Comparison of ENCODE assay signal across 8 cellular contexts in the genomic region with DNA sequence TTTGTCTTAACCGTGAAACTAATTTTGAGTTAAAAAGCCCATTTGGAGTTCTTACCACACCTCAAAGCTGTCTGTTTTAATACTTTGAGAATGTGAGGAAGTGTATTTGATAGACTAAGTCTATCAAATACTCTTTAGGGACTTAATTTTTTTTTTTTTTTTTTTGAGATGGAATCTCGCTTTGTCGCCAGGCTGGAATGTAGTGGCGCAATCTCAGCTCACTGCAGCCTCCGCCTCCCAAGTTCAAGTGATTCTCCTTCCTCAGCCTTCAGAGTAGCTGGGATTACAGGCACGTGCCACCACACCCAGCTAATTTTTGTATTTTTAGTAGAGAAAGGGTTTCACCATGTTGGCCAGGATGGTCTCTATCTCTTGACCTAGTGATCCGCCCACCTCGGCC. TPM values are rescaled to one million over a fixed set of nuclear protein-coding genes. Genes with fewer than 3 reads are reported as not detected.
DNase-seq lines count a peak whose midpoint lies in the region; ATAC-seq, FAIRE-seq and TF ChIP-seq lines count a peak whose summit lies in the region.
"Not testable (repeated sequence)": the region's sequence is repeated elsewhere in the genome, so short reads cannot be mapped to it uniquely, and the experiment has no call there.

No MANE protein-coding gene starts in this region.

- not testable (repeated sequence) for H3K9me3 Mint-ChIP-seq in osteocyte (ENCODE audit: unreplicated experiment)

- not testable (repeated sequence) for TF ChIP-seq RAD21 in A549 (conservative IDR thresholded peaks at IDR 0.05 in 1 of 2, IDR thresholded peaks at IDR 0.05 in 1 of 2); IMR-90 (IDR thresholded peaks at IDR 0.05; ENCODE audit: low read length); K562 (CRISPR knock-in tag; conservative IDR thresholded peaks at IDR 0.05 in 1 of 2, IDR thresholded peaks at IDR 0.05 in 1 of 2)

- not testable (repeated sequence) for H3K9me3 ChIP-seq in A549; IMR-90 (ENCODE audit: control insufficient read depth, insufficient read depth, low read length); K562 (replicated peaks; ENCODE audit: control insufficient read depth, insufficient read depth, low read depth, low read length)

- CTCF ChIA-PET in A549 (lab: Yijun Ruan, JAX) = interaction anchor here (0.6 to 1.2 kb wide), 3 partner anchors 9 to 68 kb away, joined by 3 read pairs; no protein-coding TSS in a partner anchor
- CTCF ChIA-PET in IMR-90 (lab: Yijun Ruan, JAX); K562 (lab: Yijun Ruan, JAX; ENCODE audit: low intra/inter-chr PET ratio): not testable (repeated sequence)

- DNase-seq in A549 (ENCODE audit: low read depth in 1 of 2, low spot score in 1 of 2) = peak in 1 of 2 experiments; percentile 57
- DNase-seq in EL = peak; percentile 77
- peak; percentile 37 for DNase-seq in IMR-90
- peak; percentile 27 for DNase-seq in RPMI7951 (ENCODE audit: low read depth)
- DNase-seq in K562 (ENCODE audit: extremely low read depth in 1 of 4, low spot score in 3 of 4); epithelial cell of prostate (ENCODE audit: low read depth, low spot score); osteocyte (ENCODE audit: extremely low spot score, unreplicated experiment): not testable (repeated sequence)
- DNase-seq in glomerular visceral epithelial cell (ENCODE audit: extremely low spot score) = peak; percentile 50

- H3K4me3 Mint-ChIP-seq in osteocyte (ENCODE audit: unreplicated experiment) = not testable (repeated sequence)

- H2AK5ac ChIP-seq in IMR-90 (ENCODE audit: low read depth, low read length) = not testable (repeated sequence)

- peaks cover 65% of the 10 kb centered on the region for H3K79me2 ChIP-seq in K562 (ENCODE audit: control insufficient read depth, insufficient read depth, low read length)

- not testable (repeated sequence) for H2BK15ac ChIP-seq in IMR-90 (ENCODE audit: low read depth, low read length)

- not testable (repeated sequence) for H4K5ac ChIP-seq in IMR-90 (ENCODE audit: low read depth, low read length)

- ATAC-seq in A549 = peak in 1 of 2 experiments; percentile 55; a peak in 3 of 6 replicates
- not testable (repeated sequence) for ATAC-seq in IMR-90 (ENCODE audit: low read depth); K562

- not testable (repeated sequence) for H2BK120ac ChIP-seq in IMR-90 (ENCODE audit: low read depth, low read length)

- not testable (repeated sequence) for H3K27me3 ChIP-seq in IMR-90 (ENCODE audit: control insufficient read depth, insufficient read depth, low read length); K562 (ENCODE audit: control insufficient read depth in 2 of 2, insufficient read depth in 2 of 2, low read length in 2 of 2)

- intact Hi-C loops in IMR-90 (cut with micrococcal nuclease); K562 (cut with micrococcal nuclease): not testable (repeated sequence)

- not testable (repeated sequence) for H3K14ac ChIP-seq in IMR-90 (replicated peaks; ENCODE audit: low read depth, low read length)

- not testable (repeated sequence) for H4K91ac ChIP-seq in IMR-90 (ENCODE audit: insufficient read depth, low read depth, low read length)

- H3K4ac ChIP-seq in IMR-90 (ENCODE audit: low read depth, low read length) = not testable (repeated sequence)

- H3K4me1 ChIP-seq in A549 = peaks cover 14% of the 10 kb centered on the region
- not testable (repeated sequence) for H3K4me1 ChIP-seq in IMR-90 (ENCODE audit: control insufficient read depth, insufficient read depth, low read length); K562 (replicated peaks in 1 of 2; ENCODE audit: control insufficient read depth in 2 of 2, insufficient read depth in 2 of 2, low read length in 2 of 2)

- not testable (repeated sequence) for H3K18ac ChIP-seq in IMR-90 (ENCODE audit: low read depth, low read length)

- not testable (repeated sequence) for H3K36me3 ChIP-seq in IMR-90 (ENCODE audit: control insufficient read depth, insufficient read depth, low read length)
- peaks cover 48% of the 10 kb centered on the region for H3K36me3 ChIP-seq in K562 (ENCODE audit: control insufficient read depth, insufficient read depth, low read length)

- dilution Hi-C loops in IMR-90 (cut with HindIII; ENCODE audit: low sequenced_read_pairs, unreplicated experiment) = not testable (repeated sequence)

- 57% methylated on average over 8 of the region's 8 CpGs for WGBS in A549 (ENCODE audit: missing lambda C conversion rate)
- 100% methylated on average over 2 of the region's 8 CpGs; no CpG with 5 or more reads in 1 of the 2 experiments for WGBS in IMR-90 (ENCODE audit: extremely low coverage in 2 of 2, insufficient read length in 1 of 2), 2 experiments
- 100% methylated on average over 1 of the region's 8 CpGs for WGBS in K562 (ENCODE audit: insufficient coverage, low coverage, missing lambda C conversion rate)

- not testable (repeated sequence) for H2BK5ac ChIP-seq in IMR-90 (ENCODE audit: low read depth, low read length, poor library complexity, severe bottlenecking)

- H4K8ac ChIP-seq in IMR-90 (ENCODE audit: low read depth in 2 of 2, low read length in 2 of 2) = peak overlapping the region in 1 of 2 experiments; percentile 48; a peak in 1 of 4 replicates

- not testable (repeated sequence) for H2BK20ac ChIP-seq in IMR-90 (ENCODE audit: low read depth, low read length)

- peak overlapping the region; percentile 27 for H3K27ac Mint-ChIP-seq in osteocyte (ENCODE audit: unreplicated experiment)

- POLR2A ChIA-PET in A549 (lab: Yijun Ruan, JAX); IMR-90 (lab: Charles Lee; ENCODE audit: unreplicated experiment): not testable (repeated sequence)
- POLR2A ChIA-PET in K562 (lab: Yijun Ruan, JAX) = interaction anchor here (0.6 kb wide), 1 partner anchor 572 kb away, joined by 3 read pairs; no protein-coding TSS in a partner anchor

- not testable (repeated sequence) for H3K9ac ChIP-seq in IMR-90 (ENCODE audit: low read depth, low read length); K562 (ENCODE audit: insufficient read depth in 1 of 2, low read depth in 2 of 2, low read length in 2 of 2)

- H4K20me1 ChIP-seq in IMR-90 (ENCODE audit: insufficient read depth, low read length) = peaks cover 36% of the 10 kb centered on the region; the same call in 1 of the 2 replicates
- not testable (repeated sequence) for H4K20me1 ChIP-seq in K562 (replicated peaks; ENCODE audit: control insufficient read depth, insufficient read depth, low read length)

- TF ChIP-seq CTCF in A549 (IDR thresholded peaks at IDR 0.05); IMR-90 (conservative IDR thresholded peaks at IDR 0.05; ENCODE audit: low read depth, low read length); K562 (IDR thresholded peaks at IDR 0.05 in 2 of 3, conservative IDR thresholded peaks at IDR 0.05 in 1 of 3; ENCODE audit: insufficient read depth in 2 of 3, low read depth in 1 of 3, low read length in 3 of 3); osteocyte (IDR thresholded peaks at IDR 0.05): not testable (repeated sequence)

- H3K27ac ChIP-seq in A549 (peak overlapping the region in 1 of 2 experiments; percentile 66; a peak in 1 of 6 replicates), epithelial cell of prostate (peak overlapping the region; percentile 26)
- not testable (repeated sequence) for H3K27ac ChIP-seq in IMR-90 (ENCODE audit: insufficient read depth, low read length); K562 (ENCODE audit: extremely low read depth, low read depth, low read length)

- H3K36me3 Mint-ChIP-seq in osteocyte (ENCODE audit: unreplicated experiment) = peaks cover 24% of the 10 kb centered on the region

- H3K4me2 ChIP-seq in A549 = peak overlapping the region; percentile 36; the same call in 2 of the 3 replicates
- not testable (repeated sequence) for H3K4me2 ChIP-seq in IMR-90 (ENCODE audit: low read depth, low read length); K562 (ENCODE audit: insufficient read depth, low read length)

- FAIRE-seq in A549 (lab: Jason Lieb, UNC); K562 (lab: Jason Lieb, UNC): not testable (repeated sequence)

- not testable (repeated sequence) for H3K27me3 Mint-ChIP-seq in osteocyte (ENCODE audit: unreplicated experiment)

- H2AFZ ChIP-seq in IMR-90 (replicated peaks; ENCODE audit: low read length, poor library complexity); K562 (ENCODE audit: low read depth, low read length): not testable (repeated sequence)

- H3K56ac ChIP-seq in IMR-90 (ENCODE audit: extremely low read depth, insufficient read depth, low read length) = not testable (repeated sequence)

- H3K23ac ChIP-seq in IMR-90 (ENCODE audit: low read depth, low read length) = not testable (repeated sequence)

- not testable (repeated sequence) for H3K4me3 ChIP-seq in A549; IMR-90 (ENCODE audit: insufficient read depth, low read depth, low read length); K562

- not testable (repeated sequence) for H2AK9ac ChIP-seq in IMR-90 (replicated peaks; ENCODE audit: low read depth, low read length, poor library complexity)

- TF ChIP-seq EP300 in A549 (IDR thresholded peaks at IDR 0.05); K562 (IDR thresholded peaks at IDR 0.05; ENCODE audit: low read length): not testable (repeated sequence)

- in situ Hi-C loops in IMR-90 (cut with MboI; ENCODE audit: low sequenced_read_pairs); K562 (cut with MboI): not testable (repeated sequence)

- H3K79me1 ChIP-seq in IMR-90 (ENCODE audit: low read depth in 1 of 2, low read length in 2 of 2) = peaks cover 13 to 47% of the 10 kb centered on the region in 2 experiments

- not testable (repeated sequence) for TF ChIP-seq POLR2A in A549 (IDR thresholded peaks at IDR 0.05; ENCODE audit: low read length); IMR-90 (IDR thresholded peaks at IDR 0.05; ENCODE audit: low read depth, low read length); K562 (conservative IDR thresholded peaks at IDR 0.05)

- H3K9me1 ChIP-seq in IMR-90 (ENCODE audit: insufficient read depth, low read length) = peaks cover 10% of the 10 kb centered on the region
- H3K9me1 ChIP-seq in K562 (ENCODE audit: control insufficient read depth, insufficient read depth, low read length) = not testable (repeated sequence)

- BruUV-seq in IMR-90 (replicated peaks; lab: Mats Ljungman, UMichigan); K562 (replicated peaks; lab: Mats Ljungman, UMichigan): not testable (repeated sequence)

- peaks cover 34% of the 10 kb centered on the region for H3K4me1 Mint-ChIP-seq in osteocyte (ENCODE audit: unreplicated experiment)

RNA-seq across cellular contexts. Expression of gene SCFD1, which starts 7.3 kb away (rescaled TPM):
- polyA plus RNA-seq in A549 (2011; rRNA removed) = 107 and 158 TPM in 2 replicates
- polyA plus RNA-seq in A549 (2012; cell fraction: cytosol; rRNA removed) = 19.3 and 20.6 TPM in 2 replicates
- 10.4 and 18.1 TPM in 2 replicates for polyA plus RNA-seq in A549 (2012; cell fraction: nucleus; rRNA removed)
- polyA plus RNA-seq in A549 (2017; fragmentation: RNase III; extraction: RNeasy Plus Mini Kit Qiagen cat#74134 plus additional on column Dnase treatment) = 52.1 to 54.6 TPM (median 54.0 TPM) in 3 replicates
- 36.1 and 46.5 TPM in 2 replicates for polyA minus RNA-seq in A549 (2011; rRNA and poly(A)+ RNA removed)
- 74.0 and 143 TPM in 2 replicates for total RNA-seq in IMR-90 (2012; rRNA removed)
- polyA plus RNA-seq in IMR-90 (2012; rRNA removed) = 43.2 and 51.4 TPM in 2 replicates
- 6.2 and 8.8 TPM in 2 replicates for polyA plus RNA-seq in IMR-90 (2012; cell fraction: cytosol; rRNA removed)
- 6.4 and 72.5 TPM in 2 replicates for polyA plus RNA-seq in IMR-90 (2012; cell fraction: nucleus; rRNA removed; ENCODE audit: low replicate concordance)
- 75.8 and 90.2 TPM in 2 replicates for total RNA-seq in RPMI7951 (2014; rRNA removed; shearing (Covaris generic))
- 85.0 and 349 TPM in 2 replicates for total RNA-seq in K562 (2011; cell fraction: chromatin; rRNA removed; ENCODE audit: low replicate concordance)
- 36.5 and 54.1 TPM in 2 replicates for total RNA-seq in K562 (2011; cell fraction: nucleolus; rRNA removed)
- total RNA-seq in K562 (2011; cell fraction: nucleoplasm; rRNA removed) = 106 and 172 TPM in 2 replicates
- total RNA-seq in K562 (2014; rRNA removed) = 46.7 and 49.6 TPM in 2 replicates
- 94.2 and 96.0 TPM in 2 replicates for total RNA-seq in K562 (2014; rRNA removed; fragmentation: Illumina TruSeq; extraction: Trizol)
- total RNA-seq in K562 (2015; rRNA removed; fragmentation: Illumina TruSeq; extraction: Trizol) = 64.0 and 75.2 TPM in 2 replicates
- total RNA-seq in K562 (2021) = 54.6 and 56.9 TPM in 2 replicates
- polyA plus RNA-seq in K562 (2011; rRNA removed) = 83.5 and 112 TPM in 2 replicates
- polyA plus RNA-seq in K562 (2011; cell fraction: cytosol; rRNA removed) = 17.1 and 34.0 TPM in 2 replicates
- 29.6 and 54.3 TPM in 2 replicates for polyA plus RNA-seq in K562 (2011; cell fraction: nucleus; rRNA removed)
- polyA plus RNA-seq in K562 (2012) = 49.4 and 60.8 TPM in 2 replicates
- polyA plus RNA-seq in K562 (2014; fragmentation: Illumina TruSeq; extraction: Trizol) = 54.0 and 60.1 TPM in 2 replicates
- polyA plus RNA-seq in K562 (2014; fragmentation: Nextera tagmentation; extraction: Ambion mirVana) = 10 to 100 TPM; 75.8 to 86.8 TPM
- 48.9 and 81.3 TPM in 2 replicates for polyA plus RNA-seq in K562 (2014; rRNA removed)
- polyA minus RNA-seq in K562 (2011; rRNA and poly(A)+ RNA removed) = 148 and 150 TPM in 2 replicates
- polyA minus RNA-seq in K562 (2011; cell fraction: cytosol; rRNA and poly(A)+ RNA removed) = 23.0 and 33.3 TPM in 2 replicates
- 62.7 and 127 TPM in 2 replicates for polyA minus RNA-seq in K562 (2011; cell fraction: nucleus; rRNA and poly(A)+ RNA removed)
- 90.9 and 107 TPM in 2 replicates for total RNA-seq in osteocyte
